16 cellular contexts compared by ENCODE assay signal in genomic region chr6:134911532-134911931, GRCh38. TPM values are rescaled to one million over a fixed set of nuclear protein-coding genes. Genes with fewer than 3 reads are reported as not detected.
DNase-seq lines count a peak whose midpoint lies in the region; ATAC-seq and TF ChIP-seq lines count a peak whose summit lies in the region.
"Had no signal": no experiment of that assay in that cellular context is flagged by ENCODE, and none has a peak within 500 bp of the region (broad histone marks: within the 10 kb centered on the region; RNA-seq: fewer than 3 reads in every experiment).

No MANE protein-coding gene starts in this region.

- no peaks in the 10 kb centered on the region for H3K36me3 ChIP-seq in mesenchymal stem cell (ENCODE audit: control insufficient read depth in 1 of 2, insufficient read depth in 2 of 2, low read depth in 1 of 2, low read length in 2 of 2)
- no peaks in the 10 kb centered on the region for H3K36me3 ChIP-seq in adrenal gland (replicated peaks in 1 of 2)
- H3K36me3 ChIP-seq: SJCRH30 had no signal

- H3K79me1 ChIP-seq in mesenchymal stem cell (replicated peaks; ENCODE audit: low read length, poor library complexity, severe bottlenecking) = no peaks in the 10 kb centered on the region

- H2BK5ac ChIP-seq in mesenchymal stem cell (ENCODE audit: low read depth, low read length, poor library complexity, severe bottlenecking) = no peak overlapping the region

- no peak overlapping the region for H3K14ac ChIP-seq in mesenchymal stem cell (ENCODE audit: low read length in 2 of 2)

- H3K4me1 ChIP-seq in mesenchymal stem cell (ENCODE audit: control insufficient read depth, insufficient read depth, low read depth, low read length) (peaks cover 13% of the 10 kb centered on the region), adrenal gland (replicated peaks in 1 of 2) (peaks cover 4 to 28% of the 10 kb centered on the region in 2 donors)
- H3K4me1 ChIP-seq: SJCRH30 had no signal

- no CpG with 5 or more reads among the region's 1 CpG for WGBS in mesenchymal stem cell
- 92 to 100% (median 97%) methylated on average over 1 of the region's 1 CpG for WGBS in adrenal gland, 4 donors

- no peak overlapping the region for H3K4ac ChIP-seq in mesenchymal stem cell (ENCODE audit: low read depth in 1 of 2, low read length in 2 of 2)

- intact Hi-C loops in adrenal gland (cut with DNase I) = no loop called here

- H3K27ac ChIP-seq in mesenchymal stem cell (ENCODE audit: low read length, poor library complexity, severe bottlenecking) (peak overlapping the region; percentile 44), adrenal gland (peak overlapping the region in 1 of 5 donors; percentile 55)
- H3K27ac ChIP-seq: SJCRH30 had no signal

- no peak overlapping the region for H4K91ac ChIP-seq in mesenchymal stem cell (ENCODE audit: low read length)

- no peak overlapping the region for H2BK120ac ChIP-seq in mesenchymal stem cell (ENCODE audit: low read depth, low read length)

- H4K8ac ChIP-seq in mesenchymal stem cell (ENCODE audit: low read length) = no peak overlapping the region

- TF ChIP-seq CTCF in choroid plexus epithelial cell (conservative IDR thresholded peaks at IDR 0.05; ENCODE audit: low read depth, low read length) (no peak), adrenal gland (IDR thresholded peaks at IDR 0.05) (no peak)

- no peak for ATAC-seq in GM21737 (IDR thresholded peaks at IDR 0.05; ENCODE audit: unreplicated experiment)
- ATAC-seq in HG02623 (IDR thresholded peaks at IDR 0.05; ENCODE audit: unreplicated experiment) = no peak

- H3K18ac ChIP-seq in mesenchymal stem cell (ENCODE audit: low read depth in 1 of 2, low read length in 2 of 2) = no peak overlapping the region

- H3K23ac ChIP-seq in mesenchymal stem cell (ENCODE audit: low read length in 2 of 2) = no peak overlapping the region

- H3K4me3 ChIP-seq in choroid plexus epithelial cell (ENCODE audit: low read depth, low read length) = no peak overlapping the region
- no peak overlapping the region for H3K4me3 ChIP-seq in mesenchymal stem cell (ENCODE audit: insufficient read depth in 1 of 2, low read depth in 1 of 2, low read length in 2 of 2)
- H3K4me3 ChIP-seq in adrenal gland = no peak overlapping the region
- H3K4me3 ChIP-seq: SJCRH30 had no signal

- in situ Hi-C loops in Caki2 (cut with HindIII; ENCODE audit: low pct_unique_long_range_greater_than_20kb, low sequenced_read_pairs) = no loop called here

- no peak overlapping the region for H2BK15ac ChIP-seq in mesenchymal stem cell (ENCODE audit: low read depth, poor library complexity, severe bottlenecking)

- DNase-seq in Caki2 (ENCODE audit: low read depth) = peak; percentile 55
- DNase-seq in M059J (ENCODE audit: low read depth) = peak; percentile 88
- DNase-seq in choroid plexus epithelial cell (ENCODE audit: low read depth) = peak; percentile 78
- peak; percentile 42 for DNase-seq in mesenchymal stem cell
- no peak for DNase-seq in T1000 (lab: John Stamatoyannopoulos, UW)
- no peak for DNase-seq in adrenal gland
- DNase-seq: activated B cell treated with CpG ODN at 0.5 μM for 24 hours; activated T-cell treated with anti-CD3 and anti-CD28 coated beads, Interleukin-2, amount 50 U/mL, for 1 hour; amniotic stem cell; endodermal cell; GOT3; NCI-H524; retina; SJCRH30 had no signal

- H3K9me3 ChIP-seq in mesenchymal stem cell (ENCODE audit: control insufficient read depth, low read length) (no peaks in the 10 kb centered on the region), adrenal gland (replicated peaks in 1 of 3) (no peaks in the 10 kb centered on the region)
- H3K9me3 ChIP-seq: SJCRH30 had no signal

- TF ChIP-seq POLR2A in adrenal gland (IDR thresholded peaks at IDR 0.05) = no peak

- H3K27me3 ChIP-seq in mesenchymal stem cell (ENCODE audit: control insufficient read depth in 1 of 2, insufficient read depth in 1 of 2, low read length in 2 of 2) (no peaks in the 10 kb centered on the region), adrenal gland (no peaks in the 10 kb centered on the region)
- H3K27me3 ChIP-seq: SJCRH30 had no signal

- H2AK5ac ChIP-seq in mesenchymal stem cell (ENCODE audit: low read length, severe bottlenecking) = peak overlapping the region; percentile 71

- no peak overlapping the region for H3K4me2 ChIP-seq in mesenchymal stem cell (ENCODE audit: low read length, poor library complexity, severe bottlenecking)

- peak overlapping the region; percentile 51 for H3K9ac ChIP-seq in mesenchymal stem cell (ENCODE audit: low read length)

- H2BK12ac ChIP-seq in mesenchymal stem cell (ENCODE audit: low read length in 2 of 2) = no peak overlapping the region

- no peak overlapping the region for H2AFZ ChIP-seq in mesenchymal stem cell (ENCODE audit: low read depth, low read length)

RNA-seq across cellular contexts. Expression of gene ALDH8A1, which starts 38.4 kb away (rescaled TPM):
- 0.20 TPM in 1 of 2 replicates, not detected in the other for total RNA-seq in Caki2 (2014; rRNA removed; shearing (Covaris generic); ENCODE audit: low replicate concordance)
- not detected in 2 replicates for total RNA-seq in M059J (2014; rRNA removed; shearing (Covaris generic))
- 0.07 TPM for polyA plus RNA-seq in mesenchymal stem cell (2013, experiment 1 of 2)
- polyA plus RNA-seq in mesenchymal stem cell (2013, experiment 2 of 2) = 0.10 TPM
- total RNA-seq in adrenal gland = 1 to 10 TPM in 2 of 8 donors, under 1 TPM in 6; 0.24 to 2.1 (median 0.78) TPM
- polyA plus RNA-seq in adrenal gland = 1 to 10 TPM in 2 of 3 donors, under 1 TPM in 1; 0.68 to 4.5 (median 2.1) TPM
- total RNA-seq: endodermal cell had no signal

Comparison
In these comparisons a context has a peak if more than half of its experiments do, and no peak if none do; other contexts are left out.
1. DNase-seq: peak in Caki2 (single experiment), M059J (single experiment), choroid plexus epithelial cell (single experiment) and mesenchymal stem cell (single experiment); none in T1000 (single experiment) and adrenal gland (0 of 7).